In genomic region chr6:157575436-157576145, GRCh38 we compare ENCODE assay signal across 20 cellular contexts.
"Had no signal": no experiment of that assay in that cellular context is flagged by ENCODE, and none has a peak within 500 bp of the region (broad histone marks: within the 10 kb centered on the region; RNA-seq: fewer than 3 reads in every experiment).

No MANE protein-coding gene starts in this region.

- H3K36me3 ChIP-seq: gastroesophageal sphincter, thoracic aorta, vagina had no signal

- H3K27me3 Mint-ChIP-seq: activated B cell treated with CpG ODN at 0.5 μM for 24 hours; activated CD4-positive, alpha-beta T cell treated with anti-CD3 and anti-CD28 coated beads for 36 hours; memory B cell; T-helper 17 cell; type B pancreatic cell had no signal

- H3K36me3 Mint-ChIP-seq: activated CD4-positive, alpha-beta memory T cell treated with anti-CD3 and anti-CD28 coated beads for 36 hours; type B pancreatic cell had no signal

- H3K4me3 Mint-ChIP-seq: activated B cell treated with CpG ODN at 0.5 μM for 24 hours; activated CD4-positive, alpha-beta memory T cell treated with anti-CD3 and anti-CD28 coated beads for 36 hours; activated CD4-positive, alpha-beta T cell treated with anti-CD3 and anti-CD28 coated beads for 36 hours; endodermal cell; memory B cell; T-helper 17 cell; type B pancreatic cell had no signal

- H3K27ac ChIP-seq: gastroesophageal sphincter, thoracic aorta, vagina had no signal

- DNase-seq: activated B cell treated with CpG ODN at 0.5 μM for 24 hours; activated CD4-positive, alpha-beta memory T cell treated with anti-CD3 and anti-CD28 coated beads for 36 hours; activated CD4-positive, alpha-beta T cell treated with anti-CD3 and anti-CD28 coated beads for 36 hours; activated effector memory CD4-positive, alpha-beta T cell treated with anti-CD3 and anti-CD28 coated beads, Interleukin-2, amount 50 U/mL, for 16 hours; activated naive CD4-positive, alpha-beta T cell treated with anti-CD3 and anti-CD28 coated beads, Interleukin-2, amount 50 U/mL, for 16 hours; central memory CD4-positive, alpha-beta T cell; endodermal cell; left colon; nucleus accumbens; retina; stimulated activated CD4-positive, alpha-beta T cell treated with anti-CD3 and anti-CD28 coated beads, Interleukin-2, amount 100 ng/mL, for 48 hours; stimulated activated CD8-positive, alpha-beta memory T cell treated with anti-CD3 and anti-CD28 coated beads, Interleukin-4, amount 100 ng/mL, for 48 hours; stimulated activated naive CD4-positive, alpha-beta T cell treated with Interleukin-2 at 50 U/mL for 16 hours; T-helper 17 cell had no signal

- H3K4me1 Mint-ChIP-seq: endodermal cell had no signal

- H3K4me3 ChIP-seq: dorsolateral prefrontal cortex, gastroesophageal sphincter, thoracic aorta, vagina had no signal

- H3K27ac Mint-ChIP-seq: activated B cell treated with CpG ODN at 0.5 μM for 24 hours; activated CD4-positive, alpha-beta memory T cell treated with anti-CD3 and anti-CD28 coated beads for 36 hours; activated CD4-positive, alpha-beta T cell treated with anti-CD3 and anti-CD28 coated beads for 36 hours; endodermal cell; T-helper 17 cell; type B pancreatic cell had no signal

- H3K9me3 Mint-ChIP-seq: type B pancreatic cell had no signal

- H3K4me1 ChIP-seq: gastroesophageal sphincter had no signal

- H3K27me3 ChIP-seq: dorsolateral prefrontal cortex, gastroesophageal sphincter, vagina had no signal

- H3K9me3 ChIP-seq: thoracic aorta, vagina had no signal

- ATAC-seq: activated CD4-positive, alpha-beta T cell treated with anti-CD3 and anti-CD28 coated beads for 36 hours; gastroesophageal sphincter; left colon; T-helper 17 cell had no signal
